ENCODE assay signal across 1 cellular context in the genomic region with DNA sequence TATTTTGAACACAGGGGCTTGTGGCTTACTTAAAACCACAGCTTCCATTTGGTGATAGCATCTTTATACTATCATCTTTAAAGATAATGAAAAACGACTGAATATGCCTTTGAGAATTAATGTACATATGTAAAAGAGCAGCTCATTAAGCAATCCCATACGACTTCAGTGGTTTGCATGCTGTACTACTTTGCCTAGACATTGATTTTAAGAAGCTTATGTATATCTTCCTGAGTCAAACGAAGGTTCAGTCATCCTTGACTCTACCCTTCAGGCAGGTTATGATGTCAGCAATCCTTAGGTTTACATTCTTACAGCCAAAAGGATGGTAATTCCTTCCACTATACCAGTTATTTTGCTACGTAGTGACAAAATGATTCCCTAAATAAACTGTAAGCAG.
TF ChIP-seq lines count a peak whose summit lies in the region.

No MANE protein-coding gene starts in this region.

TF ChIP-seq in SK-N-SH treated with all-trans-retinoic acid at 6 μM for 48 hours, 23 proteins besides CTCF, POLR2A, EP300 and RAD21 (continued from another document):
- TF ChIP-seq, protein P1, sequence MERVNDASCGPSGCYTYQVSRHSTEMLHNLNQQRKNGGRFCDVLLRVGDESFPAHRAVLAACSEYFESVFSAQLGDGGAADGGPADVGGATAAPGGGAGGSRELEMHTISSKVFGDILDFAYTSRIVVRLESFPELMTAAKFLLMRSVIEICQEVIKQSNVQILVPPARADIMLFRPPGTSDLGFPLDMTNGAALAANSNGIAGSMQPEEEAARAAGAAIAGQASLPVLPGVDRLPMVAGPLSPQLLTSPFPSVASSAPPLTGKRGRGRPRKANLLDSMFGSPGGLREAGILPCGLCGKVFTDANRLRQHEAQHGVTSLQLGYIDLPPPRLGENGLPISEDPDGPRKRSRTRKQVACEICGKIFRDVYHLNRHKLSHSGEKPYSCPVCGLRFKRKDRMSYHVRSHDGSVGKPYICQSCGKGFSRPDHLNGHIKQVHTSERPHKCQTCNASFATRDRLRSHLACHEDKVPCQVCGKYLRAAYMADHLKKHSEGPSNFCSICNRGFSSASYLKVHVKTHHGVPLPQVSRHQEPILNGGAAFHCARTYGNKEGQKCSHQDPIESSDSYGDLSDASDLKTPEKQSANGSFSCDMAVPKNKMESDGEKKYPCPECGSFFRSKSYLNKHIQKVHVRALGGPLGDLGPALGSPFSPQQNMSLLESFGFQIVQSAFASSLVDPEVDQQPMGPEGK (CRISPR knock-in tag; IDR thresholded peaks at IDR 0.05; ENCODE audit: borderline replicate concordance): no peak
- TF ChIP-seq ZC3H10 (CRISPR knock-in tag; IDR thresholded peaks at IDR 0.05) (no peak), SNAI2 (CRISPR knock-in tag; IDR thresholded peaks at IDR 0.05) (no peak), ISL1 (CRISPR knock-in tag; IDR thresholded peaks at IDR 0.05) (no peak), ESRRG (CRISPR knock-in tag; IDR thresholded peaks at IDR 0.05) (no peak), BACH2 (CRISPR knock-in tag; IDR thresholded peaks at IDR 0.05; ENCODE audit: borderline replicate concordance) (no peak)
- TF ChIP-seq, protein P2, sequence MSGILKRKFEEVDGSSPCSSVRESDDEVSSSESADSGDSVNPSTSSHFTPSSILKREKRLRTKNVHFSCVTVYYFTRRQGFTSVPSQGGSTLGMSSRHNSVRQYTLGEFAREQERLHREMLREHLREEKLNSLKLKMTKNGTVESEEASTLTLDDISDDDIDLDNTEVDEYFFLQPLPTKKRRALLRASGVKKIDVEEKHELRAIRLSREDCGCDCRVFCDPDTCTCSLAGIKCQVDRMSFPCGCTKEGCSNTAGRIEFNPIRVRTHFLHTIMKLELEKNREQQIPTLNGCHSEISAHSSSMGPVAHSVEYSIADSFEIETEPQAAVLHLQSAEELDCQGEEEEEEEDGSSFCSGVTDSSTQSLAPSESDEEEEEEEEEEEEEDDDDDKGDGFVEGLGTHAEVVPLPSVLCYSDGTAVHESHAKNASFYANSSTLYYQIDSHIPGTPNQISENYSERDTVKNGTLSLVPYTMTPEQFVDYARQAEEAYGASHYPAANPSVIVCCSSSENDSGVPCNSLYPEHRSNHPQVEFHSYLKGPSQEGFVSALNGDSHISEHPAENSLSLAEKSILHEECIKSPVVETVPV (CRISPR knock-in tag; IDR thresholded peaks at IDR 0.05): no peak
